Comparison of ENCODE assay signal across 1 cellular context in genomic region chr7:100539436-100540006, GRCh38.
TF ChIP-seq lines count a peak whose summit lies in the region.

No MANE protein-coding gene starts in this region.

TF ChIP-seq in HepG2, 621 proteins besides CTCF, POLR2A, EP300 and RAD21 (continues in another document):
- 0 out of 2 replicates have a peak, but pooled peaks have one; percentile 24 for TF ChIP-seq ZNF615 (CRISPR knock-in tag; IDR thresholded peaks at IDR 0.05; ENCODE audit: borderline replicate concordance)
- no peak for TF ChIP-seq E2F2 (CRISPR knock-in tag; IDR thresholded peaks at IDR 0.05; ENCODE audit: borderline replicate concordance)
- TF ChIP-seq ETV6 (CRISPR knock-in tag; conservative IDR thresholded peaks at IDR 0.05), result peak; percentile 31; the same call in 1 of the 2 replicates
- TF ChIP-seq XRCC5 (optimal IDR thresholded peaks at IDR 0.05; ENCODE audit: low read length), result no peak
- peak; percentile 50 for TF ChIP-seq HNRNPH1 (optimal IDR thresholded peaks at IDR 0.05; ENCODE audit: low read depth, low read length)
- 0 out of 2 replicates have a peak, but pooled peaks have one; percentile 16 for TF ChIP-seq ATF5 (CRISPR knock-in tag; IDR thresholded peaks at IDR 0.05; ENCODE audit: low read depth)
- no peak for TF ChIP-seq ATAD3A (CRISPR knock-in tag; IDR thresholded peaks at IDR 0.05)
- 0 out of 2 replicates have a peak, but pooled peaks have one; percentile 11 for TF ChIP-seq ZNF468 (CRISPR knock-in tag; IDR thresholded peaks at IDR 0.05)
- TF ChIP-seq ELF4 (CRISPR knock-in tag; IDR thresholded peaks at IDR 0.05; ENCODE audit: borderline replicate concordance), result no peak
- peak; percentile 2 for TF ChIP-seq POLR2G (IDR thresholded peaks at IDR 0.05; ENCODE audit: low read depth, low read length)
- 0 out of 2 replicates have a peak, but pooled peaks have one; percentile 2 for TF ChIP-seq HOXD1 (CRISPR knock-in tag; IDR thresholded peaks at IDR 0.05)
- no peak for TF ChIP-seq ZNF746 (CRISPR knock-in tag; IDR thresholded peaks at IDR 0.05)
- no peak for TF ChIP-seq ZNF362 (CRISPR knock-in tag; IDR thresholded peaks at IDR 0.05; ENCODE audit: borderline replicate concordance)
- 0 out of 2 replicates have a peak, but pooled peaks have one; percentile 7 for TF ChIP-seq REL (CRISPR knock-in tag; conservative IDR thresholded peaks at IDR 0.05)
- 0 out of 2 replicates have a peak, but pooled peaks have one; percentile 3 for TF ChIP-seq NRL (CRISPR knock-in tag; IDR thresholded peaks at IDR 0.05; ENCODE audit: borderline replicate concordance)
- peak; percentile 45; the same call in 1 of the 2 replicates for TF ChIP-seq UBTF (CRISPR knock-in tag; IDR thresholded peaks at IDR 0.05)
- TF ChIP-seq REPIN1 (CRISPR knock-in tag; IDR thresholded peaks at IDR 0.05; ENCODE audit: borderline replicate concordance, low read depth), result no peak
- TF ChIP-seq MTA1 (CRISPR knock-in tag; IDR thresholded peaks at IDR 0.05; ENCODE audit: borderline replicate concordance), result peak; percentile 3; the same call in 1 of the 2 replicates
- no peak for TF ChIP-seq SKI (IDR thresholded peaks at IDR 0.05; ENCODE audit: partially characterized antibody)
- TF ChIP-seq RBFOX2 (IDR thresholded peaks at IDR 0.05; ENCODE audit: low read depth, low read length), result peak; percentile 88
- TF ChIP-seq GFI1 (CRISPR knock-in tag; IDR thresholded peaks at IDR 0.05; ENCODE audit: borderline replicate concordance), result 0 out of 2 replicates have a peak, but pooled peaks have one; percentile 8
- TF ChIP-seq ZFP62 (CRISPR knock-in tag; IDR thresholded peaks at IDR 0.05), result no peak
- peak; percentile 28 for TF ChIP-seq TAF1 (CRISPR knock-in tag; IDR thresholded peaks at IDR 0.05)
- 0 out of 2 replicates have a peak, but pooled peaks have one; percentile 14 for TF ChIP-seq ZBTB20 (CRISPR knock-in tag; IDR thresholded peaks at IDR 0.05; ENCODE audit: borderline replicate concordance, low read depth)
- 0 out of 2 replicates have a peak, but pooled peaks have one; percentile 39 for TF ChIP-seq ZNF782 (CRISPR knock-in tag; IDR thresholded peaks at IDR 0.05; ENCODE audit: borderline replicate concordance)
- TF ChIP-seq KDM5A (IDR thresholded peaks at IDR 0.05; ENCODE audit: borderline replicate concordance, low read length), result peak; percentile 13; the same call in 1 of the 2 replicates
- TF ChIP-seq RBM39 (IDR thresholded peaks at IDR 0.05; ENCODE audit: low read depth, low read length, poor library complexity, severe bottlenecking), result peak; percentile 10
- no peak for TF ChIP-seq ZBTB40 (IDR thresholded peaks at IDR 0.05)
- 0 out of 2 replicates have a peak, but pooled peaks have one; percentile 5 for TF ChIP-seq ZBTB40 (CRISPR knock-in tag; IDR thresholded peaks at IDR 0.05)
- 0 out of 2 replicates have a peak, but pooled peaks have one; percentile 61 for TF ChIP-seq NR1H2 (CRISPR knock-in tag; IDR thresholded peaks at IDR 0.05; ENCODE audit: borderline replicate concordance, low read depth)
- TF ChIP-seq MTERF4 (CRISPR knock-in tag; IDR thresholded peaks at IDR 0.05), result no peak
- no peak for TF ChIP-seq USF2 (IDR thresholded peaks at IDR 0.05; ENCODE audit: low read depth, low read length)
- peak; percentile 17; the same call in 1 of the 2 replicates for TF ChIP-seq USF2 (CRISPR knock-in tag; IDR thresholded peaks at IDR 0.05; ENCODE audit: borderline replicate concordance)
- TF ChIP-seq ZNF709 (CRISPR knock-in tag; IDR thresholded peaks at IDR 0.05), result no peak
- 0 out of 2 replicates have a peak, but pooled peaks have one; percentile 36 for TF ChIP-seq PRDM15 (CRISPR knock-in tag; IDR thresholded peaks at IDR 0.05)
- 0 out of 2 replicates have a peak, but pooled peaks have one; percentile 42 for TF ChIP-seq ZBTB7A (CRISPR knock-in tag; IDR thresholded peaks at IDR 0.05)
- TF ChIP-seq ZNF570 (CRISPR knock-in tag; IDR thresholded peaks at IDR 0.05; ENCODE audit: borderline replicate concordance), result no peak
